In the genomic region with DNA sequence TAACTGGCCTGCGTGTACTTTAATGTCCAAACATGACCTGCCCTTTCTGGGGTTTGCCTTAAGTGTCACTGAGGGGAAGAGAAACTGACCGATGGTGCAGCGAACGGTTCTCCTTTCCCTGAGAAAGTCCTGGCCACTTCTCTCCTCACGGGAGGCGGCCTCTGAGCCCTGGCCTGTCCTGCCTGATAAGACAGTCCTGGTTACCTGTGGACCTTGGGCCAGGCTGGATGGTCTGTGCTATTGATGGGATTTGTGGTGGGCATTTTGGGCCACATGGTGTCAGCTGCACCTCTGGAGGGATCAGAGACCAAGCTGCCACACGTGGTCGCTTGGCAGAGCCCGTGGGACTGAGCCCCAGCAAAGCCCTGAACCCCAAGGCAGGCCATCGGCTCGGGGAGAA, we compare ENCODE assay signal across 14 cellular contexts. TPM values are rescaled to one million over a fixed set of nuclear protein-coding genes. Genes with fewer than 3 reads are reported as not detected.
A peak's percentile ranks its signal among the peaks of the same experiment; 100 is the strongest.
DNase-seq lines count a peak whose midpoint lies in the region; ATAC-seq and FAIRE-seq lines count a peak whose summit lies in the region.
"Had no signal": no experiment of that assay in that cellular context is flagged by ENCODE, and none has a peak within 500 bp of the region (broad histone marks: within the 10 kb centered on the region; RNA-seq: fewer than 3 reads in every experiment).

No MANE protein-coding gene starts in this region.

- H3K4me3 Mint-ChIP-seq in dendritic cell treated with granulocyte-macrophage colony-stimulating factor and Interleukin-4, amounts not matched to agents 40 ng/mL and 50 ng/mL, for 4 days: no peak overlapping the region
- no peak overlapping the region for H3K4me3 Mint-ChIP-seq in naive thymus-derived CD4-positive, alpha-beta T cell
- H3K4me3 Mint-ChIP-seq: CD4-positive, alpha-beta T cell had no signal

- H3K9ac ChIP-seq in BLaER1 treated with 17β-estradiol and CSF1 and Interleukin-3, amounts not matched to agents 10 nM and 100 nM: no peak overlapping the region

- H3K27me3 Mint-ChIP-seq in dendritic cell treated with granulocyte-macrophage colony-stimulating factor and Interleukin-4, amounts not matched to agents 40 ng/mL and 50 ng/mL, for 4 days: peaks cover 54% of the 10 kb centered on the region
- H3K27me3 Mint-ChIP-seq in naive thymus-derived CD4-positive, alpha-beta T cell: peaks cover 0 to 5% (median 0%) of the 10 kb centered on the region in 5 donors
- H3K27me3 Mint-ChIP-seq: CD4-positive, alpha-beta T cell had no signal

- intact Hi-C loops in dendritic cell treated with granulocyte-macrophage colony-stimulating factor and Interleukin-4, amounts not matched to agents 40 ng/mL and 50 ng/mL, for 4 days (cut with micrococcal nuclease): no loop called here
- intact Hi-C loops in naive thymus-derived CD4-positive, alpha-beta T cell (cut with micrococcal nuclease): no loop called here

- no peaks in the 10 kb centered on the region for H3K9me3 Mint-ChIP-seq in dendritic cell treated with granulocyte-macrophage colony-stimulating factor and Interleukin-4, amounts not matched to agents 40 ng/mL and 50 ng/mL, for 4 days
- H3K9me3 Mint-ChIP-seq in naive thymus-derived CD4-positive, alpha-beta T cell: no peaks in the 10 kb centered on the region
- H3K9me3 Mint-ChIP-seq: CD4-positive, alpha-beta T cell had no signal

- no peaks in the 10 kb centered on the region for H3K9me3 ChIP-seq in BLaER1 treated with 17β-estradiol and CSF1 and Interleukin-3, amounts not matched to agents 10 nM and 100 nM (replicated peaks in 1 of 11)
- no peaks in the 10 kb centered on the region for H3K9me3 ChIP-seq in naive thymus-derived CD4-positive, alpha-beta T cell (ENCODE audit: control insufficient read depth in 2 of 3, low read length in 3 of 3)
- H3K9me3 ChIP-seq: Caco-2, Peyer's patch had no signal

- peak; percentile 40 for ATAC-seq in naive thymus-derived CD4-positive, alpha-beta T cell
- ATAC-seq in HG02938 (IDR thresholded peaks at IDR 0.05; ENCODE audit: unreplicated experiment): no peak

- H3K36me3 ChIP-seq in BLaER1 treated with 17β-estradiol and CSF1 and Interleukin-3, amounts not matched to agents 10 nM and 100 nM: no peaks in the 10 kb centered on the region
- no peaks in the 10 kb centered on the region for H3K36me3 ChIP-seq in naive thymus-derived CD4-positive, alpha-beta T cell (ENCODE audit: control insufficient read depth in 2 of 3, insufficient read depth in 3 of 3, low read length in 3 of 3)
- H3K36me3 ChIP-seq: Peyer's patch had no signal

- peaks cover 20 to 65% (median 47%) of the 10 kb centered on the region in 10 experiments for H3K4me1 ChIP-seq in BLaER1 treated with 17β-estradiol and CSF1 and Interleukin-3, amounts not matched to agents 10 nM and 100 nM
- H3K4me1 ChIP-seq in naive thymus-derived CD4-positive, alpha-beta T cell (ENCODE audit: control insufficient read depth in 2 of 2, insufficient read depth in 2 of 2, low read length in 2 of 2): no peaks in the 10 kb centered on the region
- H3K4me1 ChIP-seq: Caco-2, Peyer's patch had no signal

- H3K27ac Mint-ChIP-seq in dendritic cell treated with granulocyte-macrophage colony-stimulating factor and Interleukin-4, amounts not matched to agents 40 ng/mL and 50 ng/mL, for 4 days: peak overlapping the region; percentile 58
- H3K27ac Mint-ChIP-seq in naive thymus-derived CD4-positive, alpha-beta T cell: no peak overlapping the region
- H3K27ac Mint-ChIP-seq: CD4-positive, alpha-beta T cell had no signal

- CTCF ChIA-PET in naive thymus-derived CD4-positive, alpha-beta T cell (lab: Charles Lee): no interaction called here

- no peak overlapping the region for H3K4me3 ChIP-seq in BLaER1 treated with 17β-estradiol and CSF1 and Interleukin-3, amounts not matched to agents 10 nM and 100 nM
- H3K4me3 ChIP-seq in naive thymus-derived CD4-positive, alpha-beta T cell (ENCODE audit: low read length): no peak overlapping the region
- H3K4me3 ChIP-seq: Peyer's patch had no signal

- no peaks in the 10 kb centered on the region for H3K36me3 Mint-ChIP-seq in dendritic cell treated with granulocyte-macrophage colony-stimulating factor and Interleukin-4, amounts not matched to agents 40 ng/mL and 50 ng/mL, for 4 days (ENCODE audit: low read depth)
- no peaks in the 10 kb centered on the region for H3K36me3 Mint-ChIP-seq in naive thymus-derived CD4-positive, alpha-beta T cell

- no peak overlapping the region for H3K27ac ChIP-seq in BLaER1 treated with 17β-estradiol and CSF1 and Interleukin-3, amounts not matched to agents 10 nM and 100 nM
- no peak overlapping the region for H3K27ac ChIP-seq in naive thymus-derived CD4-positive, alpha-beta T cell (ENCODE audit: low read depth, low read length)
- H3K27ac ChIP-seq: Peyer's patch had no signal

- peaks cover 39% of the 10 kb centered on the region for H3K4me1 Mint-ChIP-seq in dendritic cell treated with granulocyte-macrophage colony-stimulating factor and Interleukin-4, amounts not matched to agents 40 ng/mL and 50 ng/mL, for 4 days (ENCODE audit: low read depth)
- peaks cover 0 to 4% (median 2%) of the 10 kb centered on the region in 7 donors for H3K4me1 Mint-ChIP-seq in naive thymus-derived CD4-positive, alpha-beta T cell

- H4K20me1 ChIP-seq in BLaER1 treated with 17β-estradiol and CSF1 and Interleukin-3, amounts not matched to agents 10 nM and 100 nM: no peaks in the 10 kb centered on the region

- peak; percentile 67 for FAIRE-seq in HTR-8/SVneo (lab: Jason Lieb, UNC)
- FAIRE-seq: G401.6 had no signal

- peak overlapping the region; percentile 10 to 70 (median 52); a peak in 19 of 22 replicates for H3K4me2 ChIP-seq in BLaER1 treated with 17β-estradiol and CSF1 and Interleukin-3, amounts not matched to agents 10 nM and 100 nM

- peaks cover 0 to 25% (median 0%) of the 10 kb centered on the region in 11 experiments; a peak in 7 of 22 replicates for H3K27me3 ChIP-seq in BLaER1 treated with 17β-estradiol and CSF1 and Interleukin-3, amounts not matched to agents 10 nM and 100 nM
- H3K27me3 ChIP-seq in naive thymus-derived CD4-positive, alpha-beta T cell (ENCODE audit: control insufficient read depth in 2 of 2, insufficient read depth in 2 of 2, low read length in 2 of 2): no peaks in the 10 kb centered on the region
- H3K27me3 ChIP-seq: Peyer's patch had no signal

- POLR2A ChIA-PET in naive thymus-derived CD4-positive, alpha-beta T cell (lab: Charles Lee): no interaction called here

- DNase-seq in HTR-8/SVneo (ENCODE audit: insufficient read length, low spot score) (no peak), NCI-H1417 treated with DMSO at 0.1 percent for 48 hours (lab: John Stamatoyannopoulos, UW) (no peak), occipital lobe (lab: John Stamatoyannopoulos, UW) (no peak)
- DNase-seq in naive thymus-derived CD4-positive, alpha-beta T cell: no peak
- DNase-seq: AML-193; Caco-2; CD4-positive, alpha-beta T cell; H7; Peyer's patch; Right ventricle myocardium superior had no signal

RNA-seq across cellular contexts. Expression of a gene that starts 11.6 kb away (rescaled TPM):
- total RNA-seq in naive thymus-derived CD4-positive, alpha-beta T cell: under 1 TPM in 4 of 5 experiments, not detected in 1; 0.11 to 0.78 (median 0.14) TPM
- not detected for polyA plus RNA-seq in naive thymus-derived CD4-positive, alpha-beta T cell
- 6.7 TPM for total RNA-seq in occipital lobe
- total RNA-seq: Right ventricle myocardium superior had no signal

RNA-seq across cellular contexts. Expression of a gene that starts 54.7 kb away (rescaled TPM):
- 10 to 100 TPM in 1 of 5 experiments, 1 to 10 TPM in 2, under 1 TPM in 2; 0.81 to 45.5 (median 1.4) TPM for total RNA-seq in naive thymus-derived CD4-positive, alpha-beta T cell
- polyA plus RNA-seq in naive thymus-derived CD4-positive, alpha-beta T cell: under 1 TPM; 0.36 to 0.39 TPM
- 1.6 TPM for total RNA-seq in occipital lobe
